9 cellular contexts compared by ENCODE assay signal in genomic region chr18:45775241-45775676, GRCh38. TPM values are rescaled to one million over a fixed set of nuclear protein-coding genes. Genes with fewer than 3 reads are reported as not detected.
A peak's percentile ranks its signal among the peaks of the same experiment; 100 is the strongest.
DNase-seq lines count a peak whose midpoint lies in the region; ATAC-seq and TF ChIP-seq lines count a peak whose summit lies in the region.
"Had no signal": no experiment of that assay in that cellular context is flagged by ENCODE, and none has a peak within 500 bp of the region (broad histone marks: within the 10 kb centered on the region; RNA-seq: fewer than 3 reads in every experiment).

No MANE protein-coding gene starts in this region.

- WGBS in ovary, 3 donors = 1% methylated on average over 29 to 35 of the region's 35 CpGs
- WGBS in thyroid gland, 2 donors = 2 to 3% methylated on average over 10 to 30 of the region's 35 CpGs

- CTCF ChIA-PET in CD8-positive, alpha-beta T cell (lab: Charles Lee) = no interaction called here

- H3K4me3 Mint-ChIP-seq in CD8-positive, alpha-beta T cell = peak overlapping the region; percentile 85

- ATAC-seq in CD8-positive, alpha-beta T cell = peak; percentile 71
- ATAC-seq in GM21529 (IDR thresholded peaks at IDR 0.05; ENCODE audit: unreplicated experiment) (peak; percentile 69), GM19328 (IDR thresholded peaks at IDR 0.05; ENCODE audit: unreplicated experiment) (no peak)

- peaks cover 2% of the 10 kb centered on the region for H3K36me3 Mint-ChIP-seq in CD8-positive, alpha-beta T cell

- H3K4me1 ChIP-seq in CD8-positive, alpha-beta T cell (ENCODE audit: insufficient read depth, low read length) = peaks cover 23% of the 10 kb centered on the region
- H3K4me1 ChIP-seq in ovary (ENCODE audit: insufficient read depth) = no peaks in the 10 kb centered on the region
- peaks cover 5 to 6% of the 10 kb centered on the region in 2 donors for H3K4me1 ChIP-seq in thyroid gland

- no peaks in the 10 kb centered on the region for H3K36me3 ChIP-seq in CD8-positive, alpha-beta T cell (ENCODE audit: insufficient read depth, low read length)
- no peaks in the 10 kb centered on the region for H3K36me3 ChIP-seq in ovary
- H3K36me3 ChIP-seq in thyroid gland = no peaks in the 10 kb centered on the region

- peak overlapping the region; percentile 28 for H3K27ac ChIP-seq in CD8-positive, alpha-beta T cell (ENCODE audit: low read depth, low read length)
- H3K27ac ChIP-seq in ovary (no peak overlapping the region), thyroid gland (peak overlapping the region in 2 of 3 donors; percentile 39 to 75)
- H3K27ac ChIP-seq: KMS-11 had no signal

- no peak for TF ChIP-seq EP300 in ovary (IDR thresholded peaks at IDR 0.05)

- no peaks in the 10 kb centered on the region for H3K9me3 Mint-ChIP-seq in CD8-positive, alpha-beta T cell

- POLR2A ChIA-PET in CD8-positive, alpha-beta T cell (lab: Charles Lee) = interaction anchor here (0.6 to 1.0 kb wide), 2 partner anchors 31 to 88 kb away, joined by 3 read pairs; no protein-coding TSS in a partner anchor

- no peaks in the 10 kb centered on the region for H3K9me3 ChIP-seq in CD8-positive, alpha-beta T cell (ENCODE audit: low read length)
- H3K9me3 ChIP-seq in ovary = no peaks in the 10 kb centered on the region
- H3K9me3 ChIP-seq in thyroid gland = no peaks in the 10 kb centered on the region

- peak overlapping the region; percentile 45 for H3K27ac Mint-ChIP-seq in CD8-positive, alpha-beta T cell

- peak; percentile 22 to 75 (median 40) for DNase-seq in CD8-positive, alpha-beta T cell
- DNase-seq in NOMO-1 treated with DMSO at 0.1 percent for 48 hours (lab: John Stamatoyannopoulos, UW; ENCODE audit: unreplicated experiment) (peak; percentile 68), germinal center (ENCODE audit: low spot score) (peak; percentile 38), ovary (peak; percentile 57 to 82 (median 61)), thyroid gland (peak; percentile 62 to 78)
- DNase-seq in activated gamma-delta T cell treated with anti-CD3 and anti-CD28 coated beads, Interleukin-2, amount 50 U/mL, for 16 hours (ENCODE audit: low read depth) = peak; percentile 17

- no peak for TF ChIP-seq POLR2A in ovary (IDR thresholded peaks at IDR 0.05)
- peak in 1 of 2 donors; percentile 57 for TF ChIP-seq POLR2A in thyroid gland (IDR thresholded peaks at IDR 0.05)

- no peak for TF ChIP-seq CTCF in CD8-positive, alpha-beta T cell (IDR thresholded peaks at IDR 0.05)
- TF ChIP-seq CTCF in ovary (IDR thresholded peaks at IDR 0.05) = no peak
- no peak for TF ChIP-seq CTCF in thyroid gland (IDR thresholded peaks at IDR 0.05)

- peaks cover 32% of the 10 kb centered on the region for H3K4me1 Mint-ChIP-seq in CD8-positive, alpha-beta T cell (ENCODE audit: low read depth)

- intact Hi-C loops in CD8-positive, alpha-beta T cell (cut with DNase I, micrococcal nuclease) = no loop called here
- intact Hi-C loops in ovary (cut with DNase I) (no loop called here), thyroid gland (cut with DNase I) (no loop called here)

- H3K4me3 ChIP-seq in CD8-positive, alpha-beta T cell (ENCODE audit: low read depth, low read length) = peak overlapping the region; percentile 65
- H3K4me3 ChIP-seq in ovary = peak overlapping the region; percentile 47
- H3K4me3 ChIP-seq in thyroid gland (replicated peaks in 1 of 3) = peak overlapping the region; percentile 56 to 75 (median 64)

- H3K27me3 ChIP-seq in CD8-positive, alpha-beta T cell (ENCODE audit: insufficient read depth, low read length) = no peaks in the 10 kb centered on the region
- H3K27me3 ChIP-seq in ovary = no peaks in the 10 kb centered on the region
- no peaks in the 10 kb centered on the region for H3K27me3 ChIP-seq in thyroid gland

- peaks cover 3% of the 10 kb centered on the region for H3K27me3 Mint-ChIP-seq in CD8-positive, alpha-beta T cell (ENCODE audit: low read depth)

RNA-seq across cellular contexts. Expression of gene SIGLEC15, which starts 50.2 kb away (rescaled TPM):
- not detected for total RNA-seq in CD8-positive, alpha-beta T cell
- total RNA-seq in ovary (1 to 10 TPM in 1 of 7 donors, under 1 TPM in 4, not detected in 2; 0.12 to 1.4 (median 0.30) TPM), thyroid gland (1 to 10 TPM in 1 of 4 donors, under 1 TPM in 2, not detected in 1; 0.33 to 4.0 (median 0.54) TPM)
- under 1 TPM in 1 of 2 donors, not detected in 1; 0.05 TPM for polyA plus RNA-seq in ovary

RNA-seq across cellular contexts. Expression of gene SLC14A1, which starts 51.3 kb away (rescaled TPM):
- total RNA-seq in CD8-positive, alpha-beta T cell = 1 to 10 TPM; 2.8 to 3.0 TPM
- total RNA-seq in ovary (under 1 TPM in 6 of 7 donors, not detected in 1; 0.20 to 0.50 (median 0.43) TPM), thyroid gland (10 to 100 TPM in 3 of 4 donors, 1 to 10 TPM in 1; 6.2 to 22.9 (median 15.7) TPM)
- 1 to 10 TPM in 1 of 2 donors, under 1 TPM in 1; 0.24 to 3.3 TPM for polyA plus RNA-seq in ovary

Comparison
In these comparisons a context has a peak if more than half of its experiments do, and no peak if none do; other contexts are left out.
1. DNase-seq: peak in every context shown above with its lines; median percentile 70 in thyroid gland; 68 in NOMO-1 treated with DMSO at 0.1 percent for 48 hours; 61 in ovary; 40 in CD8-positive, alpha-beta T cell; 38 in germinal center; 17 in activated gamma-delta T cell treated with anti-CD3 and anti-CD28 coated beads, Interleukin-2, amount 50 U/mL, for 16 hours.
2. H3K27ac ChIP-seq: peak in CD8-positive, alpha-beta T cell (single experiment) and thyroid gland (2 of 3); none in ovary (0 of 2).
3. Peak in every context shown above with its lines, with median percentiles within 50 percentile points of each other: H3K4me3 ChIP-seq.